29 cellular contexts compared by ENCODE assay signal in genomic region chr3:137065381-137065780, GRCh38.
DNase-seq lines count a peak whose midpoint lies in the region; ATAC-seq and TF ChIP-seq lines count a peak whose summit lies in the region.
"Had no signal": no experiment of that assay in that cellular context is flagged by ENCODE, and none has a peak within 500 bp of the region (broad histone marks: within the 10 kb centered on the region; RNA-seq: fewer than 3 reads in every experiment).

No MANE protein-coding gene starts in this region.

- no peak for ATAC-seq in gastrocnemius medialis

- in situ Hi-C loops in gastrocnemius medialis (cut with MboI; ENCODE audit: low sequenced_read_pairs in 4 of 4): no loop called here

- peaks cover 2% of the 10 kb centered on the region for H3K27me3 Mint-ChIP-seq in neural progenitor cell (ENCODE audit: insufficient read depth, low read depth)

- POLR2A ChIA-PET in PC-9 (lab: Charles Lee; ENCODE audit: unreplicated experiment): no interaction called here

- no peaks in the 10 kb centered on the region for H3K36me3 ChIP-seq in H7 (replicated peaks; ENCODE audit: control insufficient read depth, insufficient read depth, low read length)
- no peaks in the 10 kb centered on the region for H3K36me3 ChIP-seq in PC-9 (ENCODE audit: low read depth)
- no peaks in the 10 kb centered on the region for H3K36me3 ChIP-seq in esophagus squamous epithelium
- H3K36me3 ChIP-seq in neural progenitor cell: no peaks in the 10 kb centered on the region
- H3K36me3 ChIP-seq in gastrocnemius medialis: no peaks in the 10 kb centered on the region
- H3K36me3 ChIP-seq: colonic mucosa, esophagus muscularis mucosa, right atrium auricular region, upper lobe of left lung had no signal

- intact Hi-C loops in PC-9 (cut with micrococcal nuclease; ENCODE audit: unreplicated experiment): no loop called here
- intact Hi-C loops in esophagus squamous epithelium (cut with DNase I): no loop called here
- intact Hi-C loops in gastrocnemius medialis (cut with DNase I; ENCODE audit: low total_unique reads): no loop called here

- 42 to 47% methylated on average over 1 of the region's 1 CpG for WGBS in esophagus squamous epithelium, 2 donors

- no peaks in the 10 kb centered on the region for H3K4me1 Mint-ChIP-seq in neural progenitor cell
- H3K4me1 Mint-ChIP-seq: neural crest cell had no signal

- no peak overlapping the region for H3K4me3 ChIP-seq in H7 (ENCODE audit: insufficient read depth, low read depth, low read length)
- H3K4me3 ChIP-seq in PC-9: no peak overlapping the region
- H3K4me3 ChIP-seq in esophagus squamous epithelium: no peak overlapping the region
- H3K4me3 ChIP-seq in neural progenitor cell: no peak overlapping the region
- H3K4me3 ChIP-seq in gastrocnemius medialis: no peak overlapping the region
- H3K4me3 ChIP-seq: colonic mucosa, esophagus muscularis mucosa, GM23248, right atrium auricular region, upper lobe of left lung had no signal

- H3K27ac Mint-ChIP-seq in neural progenitor cell: no peak overlapping the region
- H3K27ac Mint-ChIP-seq: activated CD4-positive, alpha-beta memory T cell treated with anti-CD3 and anti-CD28 coated beads, Interleukin-2, amount 10 ng/mL, durations not matched to agents 7 days and 5 days had no signal

- no peak overlapping the region for H3K4me3 Mint-ChIP-seq in neural progenitor cell
- H3K4me3 Mint-ChIP-seq: activated CD4-positive, alpha-beta memory T cell treated with anti-CD3 and anti-CD28 coated beads, Interleukin-2, amount 10 ng/mL, durations not matched to agents 7 days and 5 days; neural crest cell had no signal

- no peaks in the 10 kb centered on the region for H3K4me1 ChIP-seq in PC-9 (replicated peaks; ENCODE audit: insufficient read depth)
- H3K4me1 ChIP-seq in esophagus squamous epithelium: peaks cover 0 to 26% (median 11%) of the 10 kb centered on the region in 3 donors
- peaks cover 10% of the 10 kb centered on the region for H3K4me1 ChIP-seq in neural progenitor cell
- no peaks in the 10 kb centered on the region for H3K4me1 ChIP-seq in gastrocnemius medialis
- H3K4me1 ChIP-seq: colonic mucosa, esophagus muscularis mucosa, right atrium auricular region, upper lobe of left lung had no signal

- H3K36me3 Mint-ChIP-seq in neural progenitor cell: no peaks in the 10 kb centered on the region

- no peak for TF ChIP-seq POLR2A in esophagus squamous epithelium (IDR thresholded peaks at IDR 0.05)
- no peak for TF ChIP-seq POLR2A in gastrocnemius medialis (IDR thresholded peaks at IDR 0.05)

- no TSS peak for BruUV-seq in PC-9 (replicated peaks; lab: Mats Ljungman, UMichigan)

- no peaks in the 10 kb centered on the region for H3F3A ChIP-seq in PC-9 (ENCODE audit: insufficient read depth, low read depth)
- no peaks in the 10 kb centered on the region for H3F3A ChIP-seq in neural progenitor cell (ENCODE audit: low read depth)

- no peak overlapping the region for H2AFZ ChIP-seq in PC-9
- H2AFZ ChIP-seq in neural progenitor cell (replicated peaks): no peak overlapping the region
- H2AFZ ChIP-seq: GM23248 had no signal

- no peaks in the 10 kb centered on the region for H4K20me1 ChIP-seq in PC-9 (ENCODE audit: insufficient read depth)
- H4K20me1 ChIP-seq in neural progenitor cell (ENCODE audit: low read depth): no peaks in the 10 kb centered on the region

- H3K27me3 ChIP-seq in H7 (ENCODE audit: control insufficient read depth, insufficient read depth, low read length) (peaks cover 12% of the 10 kb centered on the region; the same call in 1 of the 2 replicates), PC-9 (ENCODE audit: insufficient read depth, low read depth) (peaks cover 19% of the 10 kb centered on the region), esophagus squamous epithelium (no peaks in the 10 kb centered on the region), neural progenitor cell (no peaks in the 10 kb centered on the region), gastrocnemius medialis (no peaks in the 10 kb centered on the region)
- H3K27me3 ChIP-seq: colonic mucosa, esophagus muscularis mucosa, right atrium auricular region, upper lobe of left lung had no signal

- no peak overlapping the region for H3K9ac ChIP-seq in neural progenitor cell
- H3K9ac ChIP-seq: GM23248 had no signal

- DNase-seq in H7 (peak; percentile 51), PC-9 (peak in 1 of 2 experiments; percentile 40), esophagus squamous epithelium (lab: John Stamatoyannopoulos, UW) (no peak), neural progenitor cell (ENCODE audit: low spot score) (peak; percentile 24), gastrocnemius medialis (no peak), hepatic stellate cell (ENCODE audit: low spot score) (no peak), NCI-H446 treated with DMSO at 0.1 percent for 48 hours (lab: John Stamatoyannopoulos, UW) (no peak)
- DNase-seq: activated CD4-positive, alpha-beta memory T cell treated with anti-CD3 and anti-CD28 coated beads, Interleukin-2, amount 10 ng/mL, durations not matched to agents 7 days and 5 days; activated CD4-positive, CD25-positive, alpha-beta regulatory T cell treated with anti-CD3 and anti-CD28 coated beads, Interleukin-2, amount 50 U/mL, for 72 hours; activated CD8-positive, alpha-beta memory T cell treated with anti-CD3 and anti-CD28 coated beads, Interleukin-2, amount 50 U/mL, for 48 hours; activated naive CD4-positive, alpha-beta T cell treated with anti-CD3 and anti-CD28 coated beads, Interleukin-2, amount 50 U/mL, for 16 hours; amygdala; C1 segment of cervical spinal cord; colonic mucosa; COR-L47; DND-41; effector CD8-positive, alpha-beta T cell; GM23248; hypothalamus; NCI-H1105 treated with DMSO at 0.1 percent for 48 hours; NCI-H2029; NCI-H226; stimulated activated CD4-positive, alpha-beta T cell treated with anti-CD3 and anti-CD28 coated beads, Interleukin-4, amount 100 ng/mL, for 1 hour; substantia nigra; T-helper 1 cell; upper lobe of left lung had no signal

- H3K9me3 ChIP-seq in PC-9 (ENCODE audit: insufficient read depth, low read depth) (no peaks in the 10 kb centered on the region; the same call in 1 of the 2 replicates), esophagus squamous epithelium (no peaks in the 10 kb centered on the region), neural progenitor cell (ENCODE audit: low read depth) (no peaks in the 10 kb centered on the region), gastrocnemius medialis (no peaks in the 10 kb centered on the region)
- H3K9me3 ChIP-seq: colonic mucosa, esophagus muscularis mucosa, right atrium auricular region, upper lobe of left lung had no signal

- CTCF ChIA-PET in PC-9 (lab: Charles Lee): no interaction called here

- H3K27ac ChIP-seq in PC-9 (no peak overlapping the region), esophagus squamous epithelium (peak overlapping the region in 3 of 4 donors; percentile 28 to 69 (median 57)), neural progenitor cell (no peak overlapping the region), gastrocnemius medialis (no peak overlapping the region)
- H3K27ac ChIP-seq: colonic mucosa, esophagus muscularis mucosa, GM23248, right atrium auricular region, upper lobe of left lung had no signal

- H3K9me3 Mint-ChIP-seq in neural progenitor cell: peaks cover 2% of the 10 kb centered on the region
- H3K9me3 Mint-ChIP-seq: activated CD4-positive, alpha-beta memory T cell treated with anti-CD3 and anti-CD28 coated beads, Interleukin-2, amount 10 ng/mL, durations not matched to agents 7 days and 5 days; neural crest cell had no signal

- no peaks in the 10 kb centered on the region for H3K79me2 ChIP-seq in PC-9 (ENCODE audit: low read depth)
- no peaks in the 10 kb centered on the region for H3K79me2 ChIP-seq in neural progenitor cell (ENCODE audit: low read depth)

- no peaks in the 10 kb centered on the region for H3K9me2 ChIP-seq in PC-9 (ENCODE audit: insufficient read depth)

- H3K4me2 ChIP-seq in PC-9 (peak overlapping the region; percentile 33), neural progenitor cell (no peak overlapping the region)

- TF ChIP-seq CTCF in PC-9 (conservative IDR thresholded peaks at IDR 0.05): no peak
- no peak for TF ChIP-seq CTCF in esophagus squamous epithelium (IDR thresholded peaks at IDR 0.05)
- no peak for TF ChIP-seq CTCF in neural progenitor cell (IDR thresholded peaks at IDR 0.05)
- TF ChIP-seq CTCF in gastrocnemius medialis (IDR thresholded peaks at IDR 0.05 in 4 of 5, conservative IDR thresholded peaks at IDR 0.05 in 1 of 5): no peak

Comparison
In these comparisons a context has a peak if more than half of its experiments do, and no peak if none do; other contexts are left out.
1. DNase-seq: peak in H7 (single experiment) and neural progenitor cell (single experiment); none in esophagus squamous epithelium (single experiment), gastrocnemius medialis (0 of 2), hepatic stellate cell (single experiment) and NCI-H446 treated with DMSO at 0.1 percent for 48 hours (single experiment).
2. H3K27ac ChIP-seq: peak in esophagus squamous epithelium (3 of 4); none in PC-9 (single experiment), neural progenitor cell (single experiment) and gastrocnemius medialis (0 of 4).